ENCODE assay signal across 17 cellular contexts in the genomic region with DNA sequence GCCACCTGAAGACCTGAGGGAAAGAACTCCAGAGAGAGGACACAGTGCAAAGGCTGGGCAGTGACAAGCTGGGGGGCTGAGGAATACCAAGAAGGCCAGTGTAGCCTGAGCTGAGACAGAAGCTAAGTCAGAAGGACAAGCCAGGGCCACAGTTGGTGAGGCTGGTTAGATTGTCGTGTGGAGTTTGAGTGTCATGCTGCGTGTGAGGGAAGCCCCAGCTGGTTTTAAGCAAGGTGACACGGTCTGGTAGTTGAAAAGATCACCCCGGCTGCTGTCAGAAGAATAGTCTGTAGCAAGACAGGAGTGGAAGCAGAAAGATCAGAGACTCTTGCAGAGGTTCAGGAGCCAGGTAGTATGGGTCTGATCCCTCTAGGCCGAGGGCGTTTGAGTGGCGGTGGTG. TPM values are rescaled to one million over a fixed set of nuclear protein-coding genes. Genes with fewer than 3 reads are reported as not detected.
DNase-seq lines count a peak whose midpoint lies in the region; ATAC-seq lines count a peak whose summit lies in the region.
"Had no signal": no experiment of that assay in that cellular context is flagged by ENCODE, and none has a peak within 500 bp of the region (broad histone marks: within the 10 kb centered on the region; RNA-seq: fewer than 3 reads in every experiment).

No MANE protein-coding gene starts in this region.

- no peak overlapping the region for H3K14ac ChIP-seq in trophoblast cell (ENCODE audit: low read length)

- no peak overlapping the region for H3K4me2 ChIP-seq in trophoblast cell (ENCODE audit: low read length)
- H3K4me2 ChIP-seq: smooth muscle cell had no signal

- H4K12ac ChIP-seq in trophoblast cell (ENCODE audit: low read depth, low read length): no peak overlapping the region

- H3K79me2 ChIP-seq in trophoblast cell (ENCODE audit: control insufficient read depth, insufficient read depth, low read length, poor library complexity): no peaks in the 10 kb centered on the region
- H3K79me2 ChIP-seq: parathyroid adenoma had no signal

- H3K4me1 ChIP-seq in trophoblast cell (ENCODE audit: control insufficient read depth in 1 of 2, insufficient read depth in 2 of 2, low read length in 2 of 2): peaks cover 16 to 32% of the 10 kb centered on the region in 2 experiments

- DNase-seq in trophoblast cell (no peak), GM03348 (ENCODE audit: low spot score) (no peak), NCI-H2081 (lab: John Stamatoyannopoulos, UW) (no peak), retina (no peak)
- DNase-seq: AML-193; heart right ventricle; mucosa of descending colon; NCI-H2081 treated with DMSO at 0.1 percent for 48 hours; NCI-H748 treated with DMSO at 0.1 percent for 48 hours; Peyer's patch; stimulated activated naive CD8-positive, alpha-beta T cell treated with anti-CD3 and anti-CD28 coated beads, Interleukin-15, Interleukin-2, amounts not matched to agents 100 U/mL and 50 U/mL, for 24 hours had no signal

- no peak overlapping the region for H3K9ac ChIP-seq in trophoblast cell (ENCODE audit: low read length)
- H3K9ac ChIP-seq: parathyroid adenoma had no signal

- H4K8ac ChIP-seq in trophoblast cell (ENCODE audit: low read depth, low read length): no peak overlapping the region

- peak overlapping the region; percentile 0 for H4K91ac ChIP-seq in trophoblast cell (ENCODE audit: low read depth, low read length)

- H2AFZ ChIP-seq in trophoblast cell (ENCODE audit: insufficient read depth, low read length, poor library complexity): no peak overlapping the region
- H2AFZ ChIP-seq: parathyroid adenoma had no signal

- H3K4me3 ChIP-seq in trophoblast cell (ENCODE audit: low read depth, low read length): no peak overlapping the region
- H3K4me3 ChIP-seq: mucosa of descending colon, Peyer's patch, smooth muscle cell had no signal

- H3K27ac ChIP-seq in trophoblast cell (ENCODE audit: low read depth, low read length): no peak overlapping the region
- H3K27ac ChIP-seq: parathyroid adenoma had no signal

- no peak overlapping the region for H3K23ac ChIP-seq in trophoblast cell (ENCODE audit: low read length)

- ATAC-seq in GM18868 (IDR thresholded peaks at IDR 0.05; ENCODE audit: unreplicated experiment) (peak; percentile 66), HG02642 (IDR thresholded peaks at IDR 0.05; ENCODE audit: poor library complexity, unreplicated experiment) (peak; percentile 51), HG03571 (IDR thresholded peaks at IDR 0.05; ENCODE audit: unreplicated experiment) (peak; percentile 63), GM19395 (IDR thresholded peaks at IDR 0.05; ENCODE audit: unreplicated experiment) (no peak)
- ATAC-seq: mucosa of descending colon; stimulated activated naive CD8-positive, alpha-beta T cell treated with anti-CD3 and anti-CD28 coated beads, Interleukin-15, Interleukin-2, amounts not matched to agents 100 U/mL and 50 U/mL, for 24 hours had no signal

- H2BK12ac ChIP-seq in trophoblast cell (ENCODE audit: low read length): no peak overlapping the region

- H3K79me1 ChIP-seq in trophoblast cell (ENCODE audit: low read length): peaks cover 8% of the 10 kb centered on the region

- no peaks in the 10 kb centered on the region for H3K36me3 ChIP-seq in trophoblast cell (ENCODE audit: control insufficient read depth in 1 of 2, insufficient read depth in 2 of 2, low read length in 2 of 2)
- H3K36me3 ChIP-seq: heart right ventricle, Peyer's patch had no signal

- H3K27me3 ChIP-seq in trophoblast cell (ENCODE audit: insufficient read depth, low read length): no peaks in the 10 kb centered on the region
- H3K27me3 ChIP-seq: heart right ventricle, Peyer's patch had no signal

- no peak overlapping the region for H3K4ac ChIP-seq in trophoblast cell (ENCODE audit: low read depth, low read length)

- no peak overlapping the region for H2BK120ac ChIP-seq in trophoblast cell (ENCODE audit: insufficient read depth, low read length, poor library complexity)

- no CpG with 5 or more reads among the region's 7 CpGs for WGBS in trophoblast cell (ENCODE audit: extremely low coverage, insufficient coverage, insufficient read length)

- no peak overlapping the region for H3K18ac ChIP-seq in trophoblast cell (ENCODE audit: low read length)

- no peak overlapping the region for H2AK5ac ChIP-seq in trophoblast cell (ENCODE audit: low read length)

- H2BK5ac ChIP-seq in trophoblast cell (ENCODE audit: low read depth, low read length, poor library complexity): no peak overlapping the region

- H3K9me3 ChIP-seq in trophoblast cell (ENCODE audit: insufficient read depth, low read depth, low read length): no peaks in the 10 kb centered on the region
- H3K9me3 ChIP-seq: heart right ventricle, mucosa of descending colon, Peyer's patch had no signal

RNA-seq across cellular contexts. Expression of gene RMDN2, which starts 50.6 kb away (rescaled TPM):
- polyA plus RNA-seq in trophoblast cell (2013): 1.0 and 1.1 TPM in 2 replicates
